ENCODE assay signal across 15 cellular contexts in the genomic region with DNA sequence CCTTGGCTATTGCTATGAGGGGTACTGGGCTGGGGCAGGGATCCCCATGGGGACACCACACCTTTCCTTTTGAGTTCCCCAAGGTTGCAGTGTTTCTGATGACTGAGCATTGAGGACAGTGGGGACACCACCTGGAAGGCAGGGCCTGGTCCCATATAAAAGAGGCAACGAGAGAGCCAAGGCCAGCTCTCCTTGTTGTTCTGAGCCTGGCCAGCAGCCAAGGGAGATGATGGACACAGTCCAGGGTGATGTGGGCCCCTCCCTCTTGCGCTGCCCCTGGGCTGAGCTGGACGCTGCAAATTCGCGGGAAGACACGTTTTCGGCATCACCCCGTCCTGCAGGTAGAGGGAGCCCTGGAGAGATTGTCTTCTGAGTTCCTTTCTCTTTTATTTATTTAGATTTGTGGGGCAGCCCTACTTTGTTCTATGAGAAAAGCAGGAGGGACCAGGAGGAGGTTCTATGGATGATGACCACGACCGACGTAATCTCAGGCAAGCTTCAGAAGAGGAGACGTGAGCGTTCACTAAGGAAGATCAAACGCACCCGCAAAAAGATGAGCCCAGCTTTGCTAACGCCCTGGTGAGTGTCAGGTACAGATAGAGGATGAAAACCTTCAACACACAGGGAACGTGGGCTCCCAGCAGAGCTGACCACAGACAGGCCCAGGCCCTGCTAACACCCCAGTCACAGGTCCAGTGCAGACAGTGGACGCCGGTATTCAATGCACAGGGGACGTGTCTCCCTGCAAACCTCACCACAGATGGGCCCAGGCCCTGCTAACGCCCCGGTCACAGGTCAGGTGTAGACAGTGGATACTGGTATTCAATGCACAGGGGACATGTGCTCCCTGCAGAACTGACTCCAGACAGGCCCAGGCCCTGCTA.
DNase-seq lines count a peak whose midpoint lies in the region; ATAC-seq, FAIRE-seq and TF ChIP-seq lines count a peak whose summit lies in the region.
"Had no signal": no experiment of that assay in that cellular context is flagged by ENCODE, and none has a peak within 500 bp of the region (broad histone marks: within the 10 kb centered on the region; RNA-seq: fewer than 3 reads in every experiment).

No MANE protein-coding gene starts in this region.

- H3K9me3 ChIP-seq in GM12878 (replicated peaks; ENCODE audit: control insufficient read depth, insufficient read depth, low read length) = no peaks in the 10 kb centered on the region; the same call in 2 of the 3 replicates
- H3K9me3 ChIP-seq in neural cell (ENCODE audit: low read length) = peaks cover 4% of the 10 kb centered on the region
- H3K9me3 ChIP-seq: colonic mucosa had no signal

- H3F3A ChIP-seq in neural cell (ENCODE audit: insufficient read depth, low read length, poor library complexity, severe bottlenecking) = no peaks in the 10 kb centered on the region

- peaks cover 19% of the 10 kb centered on the region for H3K9me3 Mint-ChIP-seq in T-helper 2 cell treated with Interferon-gamma antibody and Interleukin-4, amounts not matched to agents 5 μg/mL and 100 μg/mL, for 36 hours

- 47% methylated on average over 21 of the region's 22 CpGs for WGBS in GM12878 (ENCODE audit: insufficient coverage, insufficient replicate concordance, low lambda C conversion rate, missing lambda C conversion rate)

- H3K36me3 Mint-ChIP-seq in T-helper 2 cell treated with Interferon-gamma antibody and Interleukin-4, amounts not matched to agents 5 μg/mL and 100 μg/mL, for 36 hours (ENCODE audit: low read depth) = no peaks in the 10 kb centered on the region
- H3K36me3 Mint-ChIP-seq: activated naive CD8-positive, alpha-beta T cell treated with anti-CD3 and anti-CD28 coated beads for 36 hours had no signal

- H3K4me2 ChIP-seq in GM12878 (ENCODE audit: control insufficient read depth, insufficient read depth) = no peak overlapping the region
- H3K4me2 ChIP-seq in neural cell (ENCODE audit: low read length) = no peak overlapping the region

- no peak overlapping the region for H2AFZ ChIP-seq in GM12878 (ENCODE audit: control insufficient read depth, low read depth, low read length)
- H2AFZ ChIP-seq in neural cell (ENCODE audit: low read depth, low read length) = no peak overlapping the region

- H3K79me2 ChIP-seq in GM12878 (ENCODE audit: control insufficient read depth, insufficient read depth, low read length) (no peaks in the 10 kb centered on the region), neural cell (replicated peaks; ENCODE audit: insufficient read depth, low read length) (no peaks in the 10 kb centered on the region)

- H3K4me3 ChIP-seq in GM12878 (no peak overlapping the region), neural cell (ENCODE audit: low read length) (no peak overlapping the region)
- H3K4me3 ChIP-seq: colonic mucosa, left lung had no signal

- no peaks in the 10 kb centered on the region for H3K4me1 ChIP-seq in GM12878 (ENCODE audit: control insufficient read depth, insufficient read depth, low read length)
- H3K4me1 ChIP-seq: colonic mucosa, left lung had no signal

- no peak overlapping the region for H3K27ac ChIP-seq in GM12878 (ENCODE audit: control insufficient read depth, insufficient read depth)
- H3K27ac ChIP-seq in neural cell (ENCODE audit: low read length) = no peak overlapping the region
- H3K27ac ChIP-seq: colonic mucosa, left lung, neutrophil had no signal

- RAD21 ChIA-PET in GM12878 (lab: Charles Lee; ENCODE audit: unreplicated experiment) = no interaction called here

- POLR2A ChIA-PET in GM12878 (lab: Charles Lee) = no interaction called here

- no peak for TF ChIP-seq CTCF in GM12878 (IDR thresholded peaks at IDR 0.05 in 2 of 3, conservative IDR thresholded peaks at IDR 0.05 in 1 of 3; ENCODE audit: control insufficient read depth in 2 of 3, extremely low read depth in 1 of 3, insufficient read depth in 1 of 3, low read depth in 3 of 3, low read length in 3 of 3)
- TF ChIP-seq CTCF in neural cell (IDR thresholded peaks at IDR 0.05; ENCODE audit: poor library complexity, severe bottlenecking) = peak; percentile 21

- 0 out of 2 replicates have a peak, but pooled peaks have one; percentile 23 for TF ChIP-seq RAD21 in GM12878 (IDR thresholded peaks at IDR 0.05; ENCODE audit: insufficient read depth, low read depth, low read length)
- TF ChIP-seq RAD21 in neural cell (conservative IDR thresholded peaks at IDR 0.05) = no peak

- BruUV-seq in GM12878 (replicated peaks; lab: Mats Ljungman, UMichigan) = no TSS peak

- H3K27me3 Mint-ChIP-seq in T-helper 2 cell treated with Interferon-gamma antibody and Interleukin-4, amounts not matched to agents 5 μg/mL and 100 μg/mL, for 36 hours (ENCODE audit: low read depth) = no peaks in the 10 kb centered on the region
- H3K27me3 Mint-ChIP-seq: activated naive CD8-positive, alpha-beta T cell treated with anti-CD3 and anti-CD28 coated beads for 36 hours; T-helper 17 cell had no signal

- in situ Hi-C loops in KBM-7 (cut with MboI; ENCODE audit: low pct_unique_long_range_greater_than_20kb, low sequenced_read_pairs) (no loop called here), GM12878 (cut with MboI) (no loop called here)

- H3K36me3 ChIP-seq in GM12878 (ENCODE audit: control insufficient read depth in 2 of 2, insufficient read depth in 2 of 2, low read length in 1 of 2) (no peaks in the 10 kb centered on the region), neural cell (ENCODE audit: insufficient read depth, low read length) (no peaks in the 10 kb centered on the region)
- H3K36me3 ChIP-seq: colonic mucosa, left lung, neutrophil had no signal

- intact Hi-C loops in GM12878 (cut with micrococcal nuclease; ENCODE audit: unreplicated experiment) = no loop called here

- DNase-seq in EL = peak; percentile 7
- DNase-seq in KBM-7 = peak; percentile 59
- no peak for DNase-seq in GM12878 (ENCODE audit: low read depth, low spot score)
- no peak for DNase-seq in middle frontal gyrus (ENCODE audit: extremely low spot score, low spot score)
- DNase-seq in DMS 273 (lab: John Stamatoyannopoulos, UW; ENCODE audit: unreplicated experiment) = no peak
- no peak for DNase-seq in T-helper 2 cell treated with Interferon-gamma antibody and Interleukin-4, amounts not matched to agents 5 μg/mL and 100 μg/mL, for 36 hours (ENCODE audit: low spot score)
- DNase-seq: activated naive CD8-positive, alpha-beta T cell treated with anti-CD3 and anti-CD28 coated beads for 36 hours; colonic mucosa; left lung; NCI-H1048; T-helper 17 cell had no signal

- H4K20me1 ChIP-seq in GM12878 (ENCODE audit: control insufficient read depth, insufficient read depth) (no peaks in the 10 kb centered on the region), neural cell (ENCODE audit: insufficient read depth) (no peaks in the 10 kb centered on the region)

- SMC1A ChIA-PET in GM12878 (lab: Charles Lee; ENCODE audit: uncharacterized antibody, unreplicated experiment) = no interaction called here

- FAIRE-seq in GM12878 (lab: Jason Lieb, UNC) = no peak
- FAIRE-seq: GM12892 had no signal

- no peaks in the 10 kb centered on the region for H3K4me1 Mint-ChIP-seq in T-helper 2 cell treated with Interferon-gamma antibody and Interleukin-4, amounts not matched to agents 5 μg/mL and 100 μg/mL, for 36 hours (ENCODE audit: low read depth)
- H3K4me1 Mint-ChIP-seq: activated naive CD8-positive, alpha-beta T cell treated with anti-CD3 and anti-CD28 coated beads for 36 hours; T-helper 17 cell had no signal

- ATAC-seq in GM12878 = no peak
- no peak for ATAC-seq in GM19463 (IDR thresholded peaks at IDR 0.05; ENCODE audit: unreplicated experiment)
- ATAC-seq: left lung, T-helper 17 cell had no signal

- CTCF ChIA-PET in GM12878 (lab: Yijun Ruan, JAX) = no interaction called here

- no peak overlapping the region for H3K27ac Mint-ChIP-seq in T-helper 2 cell treated with Interferon-gamma antibody and Interleukin-4, amounts not matched to agents 5 μg/mL and 100 μg/mL, for 36 hours
- H3K27ac Mint-ChIP-seq: activated naive CD8-positive, alpha-beta T cell treated with anti-CD3 and anti-CD28 coated beads for 36 hours; T-helper 17 cell had no signal

- H3K27me3 ChIP-seq in GM12878 (replicated peaks in 1 of 2; ENCODE audit: control insufficient read depth in 2 of 2, insufficient read depth in 2 of 2, low read length in 1 of 2) = no peaks in the 10 kb centered on the region
- no peaks in the 10 kb centered on the region for H3K27me3 ChIP-seq in neural cell (ENCODE audit: insufficient read depth, low read depth, low read length)
- H3K27me3 ChIP-seq: colonic mucosa, left lung, neutrophil had no signal

- TF ChIP-seq POLR2A in GM12878 (IDR thresholded peaks at IDR 0.05; ENCODE audit: low read depth, low read length) = no peak

- H3K9ac ChIP-seq in GM12878 (ENCODE audit: control insufficient read depth, insufficient read depth, low read length) (no peak overlapping the region), neural cell (ENCODE audit: low read length) (no peak overlapping the region)

- no peaks in the 10 kb centered on the region for H3K9me2 ChIP-seq in neural cell (ENCODE audit: insufficient read depth, low read length)

- no peak overlapping the region for H3K4me3 Mint-ChIP-seq in T-helper 2 cell treated with Interferon-gamma antibody and Interleukin-4, amounts not matched to agents 5 μg/mL and 100 μg/mL, for 36 hours
- H3K4me3 Mint-ChIP-seq: activated naive CD8-positive, alpha-beta T cell treated with anti-CD3 and anti-CD28 coated beads for 36 hours; T-helper 17 cell had no signal

- TF ChIP-seq EP300 in GM12878 (IDR thresholded peaks at IDR 0.05; ENCODE audit: borderline replicate concordance in 1 of 2, control insufficient read depth in 1 of 2, low read depth in 2 of 2, low read length in 2 of 2) = no peak
- no peak for TF ChIP-seq EP300 in neural cell (conservative IDR thresholded peaks at IDR 0.05; ENCODE audit: poor library complexity, severe bottlenecking)

TF ChIP-seq in GM12878, 131 proteins besides CTCF, POLR2A, EP300 and RAD21 (continues in another document):
- no peak for TF ChIP-seq BHLHE40 (IDR thresholded peaks at IDR 0.05; ENCODE audit: borderline replicate concordance in 1 of 2, low read depth in 2 of 2, low read length in 1 of 2)
- no peak for TF ChIP-seq SMARCA5 (IDR thresholded peaks at IDR 0.05)
- TF ChIP-seq RB1 (IDR thresholded peaks at IDR 0.05; ENCODE audit: borderline replicate concordance) = no peak
- no peak for TF ChIP-seq CHD4 (IDR thresholded peaks at IDR 0.05)
- no peak for TF ChIP-seq HDAC2 (IDR thresholded peaks at IDR 0.05)

TF ChIP-seq in neural cell, 6 proteins besides CTCF, POLR2A, EP300 and RAD21 (continues in another document):
- TF ChIP-seq MXI1 (conservative IDR thresholded peaks at IDR 0.05; ENCODE audit: poor library complexity, severe bottlenecking) = no peak
- TF ChIP-seq POLR2AphosphoS5 (IDR thresholded peaks at IDR 0.05) = no peak

Comparison
In these comparisons a context has a peak if more than half of its experiments do, and no peak if none do; other contexts are left out.
1. DNase-seq: peak in EL (single experiment) and KBM-7 (single experiment); none in GM12878 (single experiment), middle frontal gyrus (single experiment), DMS 273 (single experiment) and T-helper 2 cell treated with Interferon-gamma antibody and Interleukin-4, amounts not matched to agents 5 μg/mL and 100 μg/mL, for 36 hours (single experiment).